1 cellular context compared by ENCODE assay signal in the genomic region with DNA sequence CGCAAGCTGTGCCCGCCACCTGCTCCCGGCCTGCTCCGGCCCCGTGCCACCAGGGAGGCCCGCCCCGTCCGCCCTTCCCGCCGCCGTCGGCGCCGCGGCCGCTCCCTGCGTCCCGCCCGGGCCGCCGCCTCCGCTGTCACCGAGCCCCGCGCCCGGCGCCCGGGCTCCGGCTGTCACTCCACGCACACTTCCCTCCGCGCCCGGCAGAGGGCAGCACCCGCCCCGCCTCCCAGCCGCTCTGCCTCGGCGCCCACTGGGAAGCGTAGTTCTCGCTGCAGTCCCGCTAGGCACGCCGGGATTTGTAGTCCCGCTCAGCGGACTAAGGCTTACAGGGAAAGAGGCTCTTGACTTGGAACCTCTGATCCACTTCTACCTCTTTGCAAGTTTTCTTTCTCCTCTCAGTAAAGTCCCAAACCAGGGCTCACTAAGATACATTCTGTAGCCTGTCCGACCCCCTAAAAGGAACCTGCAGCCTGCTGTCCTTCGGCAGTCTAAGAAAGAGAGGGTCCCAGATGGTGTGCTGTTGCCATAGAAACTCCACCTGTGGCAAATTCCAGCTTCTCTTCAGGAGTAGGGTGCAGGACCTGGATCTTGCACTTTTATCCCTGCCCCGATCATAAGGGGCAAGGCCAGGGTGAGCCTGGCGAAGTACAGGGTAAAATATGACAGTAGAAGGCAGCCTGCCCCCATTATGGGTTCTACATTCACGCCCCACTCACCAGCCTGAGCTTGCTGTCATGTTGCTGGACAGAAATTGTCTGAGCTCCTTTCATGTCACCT.
TF ChIP-seq lines count a peak whose summit lies in the region.

TSS of gene TFEB (minus strand) at position 182 of the 780 bp plus-strand sequence. CDS start 44,395 bp downstream, outside the sequence.

TF ChIP-seq in HCT116, 20 proteins besides CTCF, POLR2A, EP300 and RAD21 (continued from another document):
- TF ChIP-seq, protein P1, sequence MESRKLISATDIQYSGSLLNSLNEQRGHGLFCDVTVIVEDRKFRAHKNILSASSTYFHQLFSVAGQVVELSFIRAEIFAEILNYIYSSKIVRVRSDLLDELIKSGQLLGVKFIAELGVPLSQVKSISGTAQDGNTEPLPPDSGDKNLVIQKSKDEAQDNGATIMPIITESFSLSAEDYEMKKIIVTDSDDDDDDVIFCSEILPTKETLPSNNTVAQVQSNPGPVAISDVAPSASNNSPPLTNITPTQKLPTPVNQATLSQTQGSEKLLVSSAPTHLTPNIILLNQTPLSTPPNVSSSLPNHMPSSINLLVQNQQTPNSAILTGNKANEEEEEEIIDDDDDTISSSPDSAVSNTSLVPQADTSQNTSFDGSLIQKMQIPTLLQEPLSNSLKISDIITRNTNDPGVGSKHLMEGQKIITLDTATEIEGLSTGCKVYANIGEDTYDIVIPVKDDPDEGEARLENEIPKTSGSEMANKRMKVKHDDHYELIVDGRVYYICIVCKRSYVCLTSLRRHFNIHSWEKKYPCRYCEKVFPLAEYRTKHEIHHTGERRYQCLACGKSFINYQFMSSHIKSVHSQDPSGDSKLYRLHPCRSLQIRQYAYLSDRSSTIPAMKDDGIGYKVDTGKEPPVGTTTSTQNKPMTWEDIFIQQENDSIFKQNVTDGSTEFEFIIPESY (IDR thresholded peaks at IDR 0.05; ENCODE audit: extremely low read depth, insufficient replicate concordance, low read length), result no peak
